ENCODE assay signal across 11 cellular contexts in the genomic region with DNA sequence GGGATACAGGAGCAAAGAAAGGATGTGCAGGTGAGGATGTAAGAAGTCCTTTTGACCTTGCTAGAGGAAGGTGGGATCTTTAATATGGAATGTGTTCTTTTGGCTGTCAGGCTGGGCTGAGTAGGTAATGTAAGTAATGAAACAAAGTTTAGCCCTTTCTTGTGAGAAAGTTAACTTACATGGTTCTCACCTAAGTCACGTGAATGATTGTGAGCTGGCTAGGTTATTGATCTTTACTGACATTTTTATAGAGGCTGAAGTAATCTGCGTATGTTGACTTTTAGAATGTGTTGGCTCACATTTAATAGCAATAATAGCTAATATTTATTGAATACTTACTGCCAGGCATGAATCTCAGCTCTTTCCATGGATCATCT. TPM values are rescaled to one million over a fixed set of nuclear protein-coding genes. Genes with fewer than 3 reads are reported as not detected.
DNase-seq lines count a peak whose midpoint lies in the region; ATAC-seq and TF ChIP-seq lines count a peak whose summit lies in the region.
"Had no signal": no experiment of that assay in that cellular context is flagged by ENCODE, and none has a peak within 500 bp of the region (broad histone marks: within the 10 kb centered on the region; RNA-seq: fewer than 3 reads in every experiment).

No MANE protein-coding gene starts in this region.

- H3K4me1 Mint-ChIP-seq in activated CD4-positive, alpha-beta T cell treated with anti-CD3 and anti-CD28 coated beads for 36 hours, result peaks cover 70% of the 10 kb centered on the region
- peaks cover 68% of the 10 kb centered on the region for H3K4me1 Mint-ChIP-seq in activated CD8-positive, alpha-beta T cell treated with anti-CD3 and anti-CD28 coated beads for 36 hours (ENCODE audit: low read depth)
- H3K4me1 Mint-ChIP-seq in stimulated activated memory B cell treated with anti-CD40 and anti-IgM and Interleukin-4, amounts not matched to agents 10 μg/mL and 1 μg/mL and 100 μg/mL, for 72 hours, result peaks cover 76% of the 10 kb centered on the region

- H3K36me3 Mint-ChIP-seq in activated CD4-positive, alpha-beta T cell treated with anti-CD3 and anti-CD28 coated beads for 36 hours (ENCODE audit: low read depth), result peaks cover 52% of the 10 kb centered on the region
- peaks cover 50% of the 10 kb centered on the region for H3K36me3 Mint-ChIP-seq in activated CD8-positive, alpha-beta T cell treated with anti-CD3 and anti-CD28 coated beads for 36 hours (ENCODE audit: low read depth)
- peaks cover 25% of the 10 kb centered on the region for H3K36me3 Mint-ChIP-seq in stimulated activated memory B cell treated with anti-CD40 and anti-IgM and Interleukin-4, amounts not matched to agents 10 μg/mL and 1 μg/mL and 100 μg/mL, for 72 hours

- DNase-seq in activated CD4-positive, alpha-beta T cell treated with anti-CD3 and anti-CD28 coated beads for 36 hours, result no peak
- DNase-seq in activated CD4-positive, alpha-beta T cell treated with anti-CD3 and anti-CD28 coated beads for 48 hours, result no peak
- no peak for DNase-seq in activated CD8-positive, alpha-beta T cell treated with anti-CD3 and anti-CD28 coated beads for 36 hours
- DNase-seq in right cardiac atrium (no peak), mucosa of gallbladder (ENCODE audit: low spot score) (no peak), EL (no peak)
- DNase-seq: ACHN; activated CD4-positive, alpha-beta T cell treated with anti-CD3 and anti-CD28 coated beads, Interleukin-2, amount 50 U/mL, for 48 hours; NCI-H1105 had no signal

- intact Hi-C loops in activated CD4-positive, alpha-beta T cell treated with anti-CD3 and anti-CD28 coated beads for 36 hours (cut with DNase I, micrococcal nuclease), result no loop called here
- intact Hi-C loops in activated CD8-positive, alpha-beta T cell treated with anti-CD3 and anti-CD28 coated beads for 36 hours (cut with micrococcal nuclease), result no loop called here
- intact Hi-C loops in right cardiac atrium (cut with DNase I), result no loop called here

- CTCF ChIA-PET in activated CD4-positive, alpha-beta T cell treated with anti-CD3 and anti-CD28 coated beads for 36 hours (lab: Charles Lee), result interaction anchor here (1.1 to 6.1 kb wide), 8 partner anchors 11 to 309 kb away, joined by 3 to 39 read pairs (median 4); a partner anchor contains a TSS
- CTCF ChIA-PET in activated CD8-positive, alpha-beta T cell treated with anti-CD3 and anti-CD28 coated beads for 36 hours (lab: Charles Lee), result interaction anchor here (1.0 to 3.5 kb wide), 7 partner anchors 11 to 104 kb away, joined by 3 to 25 read pairs (median 5); no protein-coding TSS in a partner anchor

- peak overlapping the region; percentile 84 for H3K4me3 Mint-ChIP-seq in activated CD4-positive, alpha-beta T cell treated with anti-CD3 and anti-CD28 coated beads for 36 hours
- H3K4me3 Mint-ChIP-seq in activated CD8-positive, alpha-beta T cell treated with anti-CD3 and anti-CD28 coated beads for 36 hours, result peak overlapping the region; percentile 88
- peak overlapping the region; percentile 87 for H3K4me3 Mint-ChIP-seq in stimulated activated memory B cell treated with anti-CD40 and anti-IgM and Interleukin-4, amounts not matched to agents 10 μg/mL and 1 μg/mL and 100 μg/mL, for 72 hours

- POLR2A ChIA-PET in activated CD4-positive, alpha-beta T cell treated with anti-CD3 and anti-CD28 coated beads for 36 hours (lab: Charles Lee), result interaction anchor here (0.6 to 0.7 kb wide), 2 partner anchors 23 to 39 kb away, joined by 3 read pairs; no protein-coding TSS in a partner anchor
- POLR2A ChIA-PET in activated CD8-positive, alpha-beta T cell treated with anti-CD3 and anti-CD28 coated beads for 36 hours (lab: Charles Lee), result interaction anchor here (1.0 to 2.6 kb wide), 3 partner anchors 9 to 25 kb away, joined by 4 to 23 read pairs (median 9); no protein-coding TSS in a partner anchor

- no peak for ATAC-seq in activated CD4-positive, alpha-beta T cell treated with anti-CD3 and anti-CD28 coated beads for 36 hours
- ATAC-seq in activated CD8-positive, alpha-beta T cell treated with anti-CD3 and anti-CD28 coated beads for 36 hours, result no peak
- ATAC-seq in right cardiac atrium, result no peak
- ATAC-seq in stimulated activated memory B cell treated with anti-CD40 and anti-IgM and Interleukin-4, amounts not matched to agents 10 μg/mL and 1 μg/mL and 100 μg/mL, for 72 hours, result no peak
- ATAC-seq in GM21528 (IDR thresholded peaks at IDR 0.05; ENCODE audit: low FRiP score, unreplicated experiment), result no peak

- no peaks in the 10 kb centered on the region for H3K27me3 Mint-ChIP-seq in activated CD4-positive, alpha-beta T cell treated with anti-CD3 and anti-CD28 coated beads for 36 hours
- no peaks in the 10 kb centered on the region for H3K27me3 Mint-ChIP-seq in activated CD8-positive, alpha-beta T cell treated with anti-CD3 and anti-CD28 coated beads for 36 hours
- no peaks in the 10 kb centered on the region for H3K27me3 Mint-ChIP-seq in stimulated activated memory B cell treated with anti-CD40 and anti-IgM and Interleukin-4, amounts not matched to agents 10 μg/mL and 1 μg/mL and 100 μg/mL, for 72 hours

- TF ChIP-seq CTCF in activated CD8-positive, alpha-beta T cell treated with anti-CD3 and anti-CD28 coated beads for 36 hours (IDR thresholded peaks at IDR 0.05), result no peak

- no peaks in the 10 kb centered on the region for H3K27me3 ChIP-seq in right cardiac atrium (ENCODE audit: control insufficient read depth, insufficient read depth)

- H3K4me3 ChIP-seq in right cardiac atrium (ENCODE audit: low read length), result peak overlapping the region; percentile 60

- peaks cover 14% of the 10 kb centered on the region for H3K4me1 ChIP-seq in right cardiac atrium (ENCODE audit: control insufficient read depth, insufficient read depth, low read length)

- H3K27ac Mint-ChIP-seq in activated CD4-positive, alpha-beta T cell treated with anti-CD3 and anti-CD28 coated beads for 36 hours, result peak overlapping the region; percentile 92
- peak overlapping the region; percentile 10 for H3K27ac Mint-ChIP-seq in activated CD8-positive, alpha-beta T cell treated with anti-CD3 and anti-CD28 coated beads for 36 hours
- H3K27ac Mint-ChIP-seq in stimulated activated memory B cell treated with anti-CD40 and anti-IgM and Interleukin-4, amounts not matched to agents 10 μg/mL and 1 μg/mL and 100 μg/mL, for 72 hours, result peak overlapping the region; percentile 97

- WGBS in right cardiac atrium, result 86% methylated on average over 2 of the region's 2 CpGs

- no peaks in the 10 kb centered on the region for H3K9me3 Mint-ChIP-seq in activated CD4-positive, alpha-beta T cell treated with anti-CD3 and anti-CD28 coated beads for 36 hours (ENCODE audit: low read depth)
- no peaks in the 10 kb centered on the region for H3K9me3 Mint-ChIP-seq in activated CD8-positive, alpha-beta T cell treated with anti-CD3 and anti-CD28 coated beads for 36 hours
- H3K9me3 Mint-ChIP-seq in stimulated activated memory B cell treated with anti-CD40 and anti-IgM and Interleukin-4, amounts not matched to agents 10 μg/mL and 1 μg/mL and 100 μg/mL, for 72 hours, result no peaks in the 10 kb centered on the region

- H3K27ac ChIP-seq in right cardiac atrium (ENCODE audit: low read length), result no peak overlapping the region

- no peaks in the 10 kb centered on the region for H3K9me3 ChIP-seq in right cardiac atrium (ENCODE audit: control insufficient read depth, low read length)

RNA-seq across cellular contexts. Expression of a gene that starts 2.6 kb away (rescaled TPM):
- total RNA-seq in activated CD4-positive, alpha-beta T cell treated with anti-CD3 and anti-CD28 coated beads for 36 hours, result 100 to 1,000 TPM; 111 to 124 TPM
- 10 to 100 TPM; 81.0 to 81.1 TPM for total RNA-seq in activated CD8-positive, alpha-beta T cell treated with anti-CD3 and anti-CD28 coated beads for 36 hours
- total RNA-seq in right cardiac atrium (10 to 100 TPM; 24.6 to 30.7 (median 28.8) TPM), mucosa of gallbladder (83.2 TPM)
- polyA plus RNA-seq in right cardiac atrium, result 16.7 TPM

Comparison
In these comparisons a context has a peak if more than half of its experiments do, and no peak if none do; other contexts are left out.
1. H3K27ac Mint-ChIP-seq: peak in every context shown above with its lines; median percentile 97 in stimulated activated memory B cell treated with anti-CD40 and anti-IgM and Interleukin-4, amounts not matched to agents 10 μg/mL and 1 μg/mL and 100 μg/mL, for 72 hours; 92 in activated CD4-positive, alpha-beta T cell treated with anti-CD3 and anti-CD28 coated beads for 36 hours; 10 in activated CD8-positive, alpha-beta T cell treated with anti-CD3 and anti-CD28 coated beads for 36 hours.